29 cellular contexts compared by ENCODE assay signal in the genomic region with DNA sequence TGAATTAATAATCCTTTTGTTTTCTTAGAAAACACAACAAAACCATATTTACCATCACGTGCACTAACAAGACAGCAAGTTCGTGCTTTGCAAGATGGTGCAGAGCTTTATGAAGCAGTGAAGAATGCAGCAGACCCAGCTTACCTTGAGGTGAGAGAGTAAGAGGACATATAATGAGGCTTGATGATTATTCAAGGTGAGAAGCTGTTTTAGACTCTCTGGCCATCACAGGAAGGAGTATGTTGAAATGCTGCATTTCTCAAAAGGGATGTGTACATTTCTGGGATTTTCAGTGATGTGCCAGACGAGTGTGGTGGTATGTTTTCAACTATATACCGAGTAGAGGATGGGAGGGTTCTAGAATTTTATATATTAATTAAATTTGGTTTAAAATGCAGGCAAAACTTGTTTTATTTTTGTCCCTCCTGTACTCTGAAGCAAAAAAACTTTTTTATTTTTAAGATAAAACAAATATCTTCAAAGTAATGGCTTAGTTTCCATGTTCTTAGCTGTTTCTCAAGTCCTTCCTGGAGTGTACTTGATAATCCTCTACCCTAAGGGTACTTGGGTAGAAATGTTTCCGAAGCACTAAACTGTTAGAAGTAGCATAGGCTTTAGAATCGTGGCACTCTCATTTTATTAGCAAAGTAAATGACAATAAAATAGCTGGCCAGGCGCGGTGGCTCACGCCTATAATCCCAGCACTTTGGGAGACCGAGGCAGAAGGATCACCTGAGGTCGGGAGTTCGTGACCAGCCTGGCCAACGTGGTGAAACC.
"Had no signal": no experiment of that assay in that cellular context is flagged by ENCODE, and none has a peak within 500 bp of the region (broad histone marks: within the 10 kb centered on the region; RNA-seq: fewer than 3 reads in every experiment).

No MANE protein-coding gene starts in this region.

- H3K9me3 ChIP-seq: adrenal gland, ascending aorta, breast epithelium, colonic mucosa, esophagus squamous epithelium, gastroesophageal sphincter had no signal

- H3K27me3 ChIP-seq: adrenal gland, ascending aorta, breast epithelium, cardiac muscle cell, colonic mucosa, esophagus squamous epithelium, gastroesophageal sphincter had no signal

- H3K36me3 ChIP-seq: adrenal gland, ascending aorta, breast epithelium, cardiac muscle cell, colonic mucosa, esophagus squamous epithelium, gastroesophageal sphincter had no signal

- H3K27ac ChIP-seq: adrenal gland, ascending aorta, breast epithelium, cardiac muscle cell, colonic mucosa, epithelial cell of prostate, esophagus squamous epithelium, gastroesophageal sphincter had no signal

- H3K4me3 ChIP-seq: adrenal gland, ascending aorta, breast epithelium, cardiac muscle cell, colonic mucosa, esophagus squamous epithelium, gastroesophageal sphincter had no signal

- DNase-seq: activated CD4-positive, alpha-beta memory T cell treated with anti-CD3 and anti-CD28 coated beads for 36 hours; activated CD4-positive, alpha-beta T cell treated with anti-CD3 and anti-CD28 coated beads for 36 hours; activated CD4-positive, alpha-beta T cell treated with anti-CD3 and anti-CD28 coated beads, Interleukin-2, amount 10 ng/mL, durations not matched to agents 24 days and 14 days; activated CD4-positive, CD25-positive, alpha-beta regulatory T cell; activated CD4-positive, CD25-positive, alpha-beta regulatory T cell treated with anti-CD3 and anti-CD28 coated beads, Interleukin-2, amount 50 U/mL, for 72 hours; activated CD8-positive, alpha-beta memory T cell treated with anti-CD3 and anti-CD28 coated beads, Interleukin-2, amount 10 ng/mL, durations not matched to agents 7 days and 5 days; activated CD8-positive, alpha-beta memory T cell treated with anti-CD3 and anti-CD28 coated beads, Interleukin-2, amount 50 U/mL, for 4 hours; activated CD8-positive, alpha-beta T cell treated with anti-CD3 and anti-CD28 coated beads, Interleukin-2, amount 10 ng/mL, durations not matched to agents 7 days and 5 days; activated effector memory CD4-positive, alpha-beta T cell treated with anti-CD3 and anti-CD28 coated beads, Interleukin-2, amount 50 U/mL, for 16 hours; activated naive CD4-positive, alpha-beta T cell treated with anti-CD3 and anti-CD28 coated beads for 36 hours; activated naive CD8-positive, alpha-beta T cell treated with anti-CD3 and anti-CD28 coated beads for 36 hours; activated naive CD8-positive, alpha-beta T cell treated with anti-CD3 and anti-CD28 coated beads, Interleukin-2, amount 50 U/mL, for 24 hours; activated T-cell treated with anti-CD3 and anti-CD28 coated beads, Interleukin-2, amount 50 U/mL, for 1 hour; activated T-cell treated with anti-CD3 and anti-CD28 coated beads, Interleukin-2, amount 50 U/mL, for 48 hours; adrenal gland; central memory CD4-positive, alpha-beta T cell; cerebellar nuclear complex; colonic mucosa; effector CD8-positive, alpha-beta T cell; esophagus squamous epithelium; foreskin melanocyte; T-helper 1 cell; T-helper 17 cell; T1000 had no signal

- H3K4me1 ChIP-seq: adrenal gland, ascending aorta, breast epithelium, colonic mucosa, esophagus squamous epithelium, gastroesophageal sphincter had no signal

- ATAC-seq: activated CD4-positive, alpha-beta T cell treated with anti-CD3 and anti-CD28 coated beads for 36 hours; activated CD8-positive, alpha-beta memory T cell treated with anti-CD3 and anti-CD28 coated beads, Interleukin-2, amount 10 ng/mL, durations not matched to agents 7 days and 5 days; activated CD8-positive, alpha-beta T cell treated with anti-CD3 and anti-CD28 coated beads, Interleukin-2, amount 10 ng/mL, durations not matched to agents 7 days and 5 days; activated naive CD8-positive, alpha-beta T cell treated with anti-CD3 and anti-CD28 coated beads, Interleukin-2, amount 50 U/mL, for 24 hours; gastroesophageal sphincter; T-helper 17 cell had no signal
